Comparison of ENCODE assay signal across 12 cellular contexts in the genomic region with DNA sequence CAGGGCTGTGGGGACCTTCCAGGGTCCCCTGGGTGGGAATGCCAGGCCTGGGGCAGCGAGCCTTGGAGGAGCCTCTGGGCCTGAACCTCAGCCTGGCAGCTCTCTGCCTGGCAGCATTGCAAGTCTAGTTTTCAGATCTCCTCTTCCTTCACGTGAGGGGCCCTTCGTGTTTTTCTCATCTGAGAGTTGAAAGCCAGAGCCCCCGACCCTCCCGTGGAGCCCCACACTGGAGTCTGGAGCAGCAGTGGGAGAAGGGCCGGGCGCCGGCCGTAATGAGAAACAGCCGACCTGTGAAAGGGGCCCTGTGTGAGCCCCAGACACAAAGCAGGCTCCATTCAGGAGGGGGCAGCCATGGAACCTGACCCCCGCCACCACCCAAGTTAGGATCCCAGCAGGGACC. TPM values are rescaled to one million over a fixed set of nuclear protein-coding genes. Genes with fewer than 3 reads are reported as not detected.
DNase-seq lines count a peak whose midpoint lies in the region; ATAC-seq and TF ChIP-seq lines count a peak whose summit lies in the region.
"Had no signal": no experiment of that assay in that cellular context is flagged by ENCODE, and none has a peak within 500 bp of the region (broad histone marks: within the 10 kb centered on the region; RNA-seq: fewer than 3 reads in every experiment).

No MANE protein-coding gene starts in this region.

- H3K27me3 ChIP-seq in left lung = no peaks in the 10 kb centered on the region
- no peaks in the 10 kb centered on the region for H3K27me3 ChIP-seq in spleen (replicated peaks in 1 of 7)
- H3K27me3 ChIP-seq: cardiac muscle cell had no signal

- intact Hi-C loops in left lung (cut with DNase I) = no loop called here
- intact Hi-C loops in spleen (cut with DNase I; ENCODE audit: low total_unique reads) = no loop called here

- WGBS in spleen, 5 donors = 79 to 96% (median 91%) methylated on average over 10 to 11 of the region's 11 CpGs

- TF ChIP-seq POLR2A in spleen (IDR thresholded peaks at IDR 0.05) = no peak

- DNase-seq in ELR (ENCODE audit: low read depth) (peak; percentile 34), left lung (peak in 1 of 2 donors; percentile 71), spleen (no peak), NCI-H524 treated with DMSO at 0.1 percent for 48 hours (lab: John Stamatoyannopoulos, UW) (no peak), HUDEP-2 (lab: John Stamatoyannopoulos, UW; ENCODE audit: unreplicated experiment in 76 of 76) (no peak), SIG-M5 treated with dmso at 0.1 percent for 504 hours (lab: John Stamatoyannopoulos, UW; ENCODE audit: unreplicated experiment) (no peak)
- DNase-seq in stimulated activated CD4-positive, alpha-beta T cell treated with anti-CD3 and anti-CD28 coated beads, Interleukin-2, amount 100 ng/mL, for 48 hours = no peak
- DNase-seq: activated T-cell treated with anti-CD3 and anti-CD28 coated beads, Interleukin-2, amount 50 U/mL, for 48 hours had no signal

- H3K4me3 ChIP-seq in left lung (peak overlapping the region; percentile 29 to 35), spleen (peak overlapping the region in 3 of 8 donors; percentile 7 to 43 (median 23))
- H3K4me3 ChIP-seq: cardiac muscle cell had no signal

- H3K9me3 ChIP-seq in left lung (no peaks in the 10 kb centered on the region), spleen (no peaks in the 10 kb centered on the region)

- TF ChIP-seq CTCF in left lung (IDR thresholded peaks at IDR 0.05) (no peak), spleen (IDR thresholded peaks at IDR 0.05 in 8 of 11, conservative IDR thresholded peaks at IDR 0.05 in 3 of 11) (no peak)

- H3K4me3 Mint-ChIP-seq in activated T-helper 17 cell treated with anti-CD3 and anti-CD28 coated beads, Interleukin-2, amount 50 U/mL, for 72 hours = no peak overlapping the region

- peaks cover 49% of the 10 kb centered on the region for H3K36me3 Mint-ChIP-seq in activated T-helper 17 cell treated with anti-CD3 and anti-CD28 coated beads, Interleukin-2, amount 50 U/mL, for 72 hours (ENCODE audit: low read depth)

- H3K4me1 ChIP-seq in left lung = peaks cover 0 to 40% of the 10 kb centered on the region in 2 donors
- peaks cover 0 to 59% (median 31%) of the 10 kb centered on the region in 6 donors for H3K4me1 ChIP-seq in spleen

- H3K9me3 Mint-ChIP-seq in activated T-helper 17 cell treated with anti-CD3 and anti-CD28 coated beads, Interleukin-2, amount 50 U/mL, for 72 hours = no peaks in the 10 kb centered on the region

- H3K27ac ChIP-seq in left lung = peak overlapping the region; percentile 14 to 80
- peak overlapping the region; percentile 19 to 89 (median 75) for H3K27ac ChIP-seq in spleen
- H3K27ac ChIP-seq: cardiac muscle cell had no signal

- peak overlapping the region; percentile 58 for H3K27ac Mint-ChIP-seq in activated T-helper 17 cell treated with anti-CD3 and anti-CD28 coated beads, Interleukin-2, amount 50 U/mL, for 72 hours
- H3K27ac Mint-ChIP-seq: progenitor cell of endocrine pancreas had no signal

- ATAC-seq in activated T-helper 17 cell treated with anti-CD3 and anti-CD28 coated beads, Interleukin-2, amount 50 U/mL, for 72 hours (replicated peaks) = no peak
- no peak for ATAC-seq in left lung
- ATAC-seq: Panc1 had no signal

- H3K4me1 Mint-ChIP-seq in activated T-helper 17 cell treated with anti-CD3 and anti-CD28 coated beads, Interleukin-2, amount 50 U/mL, for 72 hours = peaks cover 14% of the 10 kb centered on the region

- no peaks in the 10 kb centered on the region for H3K27me3 Mint-ChIP-seq in activated T-helper 17 cell treated with anti-CD3 and anti-CD28 coated beads, Interleukin-2, amount 50 U/mL, for 72 hours
- H3K27me3 Mint-ChIP-seq: progenitor cell of endocrine pancreas had no signal

- peaks cover 0 to 99% of the 10 kb centered on the region in 2 donors for H3K36me3 ChIP-seq in left lung
- peaks cover 0 to 100% (median 57%) of the 10 kb centered on the region in 6 donors for H3K36me3 ChIP-seq in spleen

RNA-seq across cellular contexts. Expression of a gene that starts 19.3 kb away (rescaled TPM):
- total RNA-seq in activated T-helper 17 cell treated with anti-CD3 and anti-CD28 coated beads, Interleukin-2, amount 50 U/mL, for 72 hours = 10 to 100 TPM; 17.6 to 20.2 TPM
- 10 to 100 TPM; 25.4 to 27.0 TPM for total RNA-seq in left lung
- total RNA-seq in spleen = 10 to 100 TPM; 15.2 to 30.5 (median 18.7) TPM
- 10 to 100 TPM; 13.1 to 21.7 (median 19.8) TPM for polyA plus RNA-seq in spleen

RNA-seq across cellular contexts. Expression of a gene that starts 31.5 kb away (rescaled TPM):
- 1 to 10 TPM in 1 of 2 donors, under 1 TPM in 1; 0.48 to 1.7 TPM for total RNA-seq in activated T-helper 17 cell treated with anti-CD3 and anti-CD28 coated beads, Interleukin-2, amount 50 U/mL, for 72 hours
- total RNA-seq in left lung (10 to 100 TPM in 1 of 2 donors, 1 to 10 TPM in 1; 3.2 to 11.8 TPM), spleen (10 to 100 TPM; 11.7 to 48.1 (median 20.3) TPM)
- polyA plus RNA-seq in spleen = 10 to 100 TPM; 10.2 to 15.9 (median 12.1) TPM

RNA-seq across cellular contexts. Expression of a gene that starts 54.7 kb away (rescaled TPM):
- total RNA-seq in activated T-helper 17 cell treated with anti-CD3 and anti-CD28 coated beads, Interleukin-2, amount 50 U/mL, for 72 hours = 10 to 100 TPM; 32.7 to 62.1 TPM
- total RNA-seq in left lung (10 to 100 TPM; 34.4 to 37.1 TPM), spleen (10 to 100 TPM; 18.2 to 32.0 (median 29.4) TPM)
- 10 to 100 TPM; 13.6 to 25.7 (median 13.7) TPM for polyA plus RNA-seq in spleen
